In the genomic region with DNA sequence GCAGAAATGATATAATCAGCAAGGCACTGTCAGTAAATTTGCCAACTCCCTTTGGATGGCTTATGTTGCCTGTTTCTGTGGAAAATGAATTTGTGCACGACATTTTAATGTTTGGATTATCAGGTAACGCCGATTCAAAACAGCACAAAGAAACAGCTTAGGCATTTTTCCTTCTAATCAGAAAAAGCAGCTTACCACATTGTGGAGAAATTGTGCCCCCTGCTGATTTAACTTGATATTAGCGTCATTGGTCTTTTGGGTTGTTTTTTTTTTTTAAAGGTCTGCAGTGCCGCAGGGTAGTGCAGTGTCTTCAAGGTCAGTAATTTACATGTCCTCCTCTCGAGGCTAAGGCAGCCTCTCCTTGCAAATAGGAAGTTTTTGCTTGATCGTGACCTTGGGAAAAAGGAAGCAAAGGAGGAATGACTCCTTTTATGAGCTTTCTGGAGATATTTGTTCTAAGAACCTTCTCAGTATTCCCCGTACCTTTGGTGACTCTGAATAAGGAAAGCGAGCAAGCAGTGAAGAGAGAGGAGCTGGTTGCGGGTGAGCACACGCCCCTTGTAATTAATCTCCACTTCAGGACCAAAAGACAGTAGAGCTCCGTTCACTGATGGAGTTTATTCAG, we compare ENCODE assay signal across 8 cellular contexts.
DNase-seq lines count a peak whose midpoint lies in the region; ATAC-seq and FAIRE-seq lines count a peak whose summit lies in the region.

No MANE protein-coding gene starts in this region.

- H3K4me3 ChIP-seq in trophoblast cell (ENCODE audit: low read depth, low read length) = no peak overlapping the region

- DNase-seq in stimulated activated CD4-positive, alpha-beta T cell treated with anti-CD3 and anti-CD28 coated beads, Interleukin-2, amount 100 ng/mL, for 48 hours = peak; percentile 14 to 32
- DNase-seq in stimulated activated CD4-positive, alpha-beta T cell treated with anti-CD3 and anti-CD28 coated beads, Interleukin-1b, Interleukin-23, amount 100 ng/mL, for 48 hours = no peak
- peak; percentile 58 for DNase-seq in NCI-H2227 treated with DMSO at 0.1 percent for 48 hours (lab: John Stamatoyannopoulos, UW)
- DNase-seq in activated CD4-positive, alpha-beta T cell treated with anti-CD3 and anti-CD28 coated beads for 4 hours = peak; percentile 4 to 38
- peak; percentile 46 to 49 for DNase-seq in frontal cortex (ENCODE audit: low spot score in 2 of 2)
- peak; percentile 45 to 87 for DNase-seq in trophoblast cell

- no peaks in the 10 kb centered on the region for H3K4me1 ChIP-seq in trophoblast cell (ENCODE audit: control insufficient read depth in 1 of 2, insufficient read depth in 2 of 2, low read length in 2 of 2)

- no peak overlapping the region for H4K8ac ChIP-seq in trophoblast cell (ENCODE audit: low read depth, low read length)

- no peak overlapping the region for H2AK5ac ChIP-seq in trophoblast cell (ENCODE audit: low read length)

- H3K27ac ChIP-seq in trophoblast cell (ENCODE audit: low read depth, low read length) = no peak overlapping the region

- H3K4me2 ChIP-seq in trophoblast cell (ENCODE audit: low read length) = peak overlapping the region; percentile 1

- no CpG with 5 or more reads among the region's 12 CpGs for WGBS in trophoblast cell (ENCODE audit: extremely low coverage, insufficient coverage, insufficient read length)

- no peak overlapping the region for H3K18ac ChIP-seq in trophoblast cell (ENCODE audit: low read length)

- H3K14ac ChIP-seq in trophoblast cell (ENCODE audit: low read length) = no peak overlapping the region

- ATAC-seq in HG03196 (IDR thresholded peaks at IDR 0.05; ENCODE audit: unreplicated experiment) = peak; percentile 41
- no peak for ATAC-seq in HG02571 (IDR thresholded peaks at IDR 0.05; ENCODE audit: unreplicated experiment)

- no peak overlapping the region for H2BK120ac ChIP-seq in trophoblast cell (ENCODE audit: insufficient read depth, low read length, poor library complexity)

- no peak overlapping the region for H3K9ac ChIP-seq in trophoblast cell (ENCODE audit: low read length)

- FAIRE-seq in frontal cortex (lab: Jason Lieb, UNC) = peak; percentile 33

- no peak overlapping the region for H4K12ac ChIP-seq in trophoblast cell (ENCODE audit: low read depth, low read length)

- no peaks in the 10 kb centered on the region for H3K79me1 ChIP-seq in trophoblast cell (ENCODE audit: low read length)

- no peak overlapping the region for H2BK12ac ChIP-seq in trophoblast cell (ENCODE audit: low read length)

- H3K4ac ChIP-seq in trophoblast cell (ENCODE audit: low read depth, low read length) = no peak overlapping the region

- H3K27me3 ChIP-seq in trophoblast cell (ENCODE audit: insufficient read depth, low read length) = no peaks in the 10 kb centered on the region

- H3K36me3 ChIP-seq in trophoblast cell (ENCODE audit: control insufficient read depth in 1 of 2, insufficient read depth in 2 of 2, low read length in 2 of 2) = no peaks in the 10 kb centered on the region

- H3K9me3 ChIP-seq in trophoblast cell (ENCODE audit: insufficient read depth, low read depth, low read length) = no peaks in the 10 kb centered on the region

- no peaks in the 10 kb centered on the region for H3K79me2 ChIP-seq in trophoblast cell (ENCODE audit: control insufficient read depth, insufficient read depth, low read length, poor library complexity)

- H2AFZ ChIP-seq in trophoblast cell (ENCODE audit: insufficient read depth, low read length, poor library complexity) = no peak overlapping the region

- H3K23ac ChIP-seq in trophoblast cell (ENCODE audit: low read length) = no peak overlapping the region

- no peak overlapping the region for H4K91ac ChIP-seq in trophoblast cell (ENCODE audit: low read depth, low read length)

- H2BK5ac ChIP-seq in trophoblast cell (ENCODE audit: low read depth, low read length, poor library complexity) = no peak overlapping the region
